ENCODE assay signal across 1 cellular context in genomic region chr3:66083961-66084270, GRCh38.
A peak's percentile ranks its signal among the peaks of the same experiment; 100 is the strongest.
TF ChIP-seq lines count a peak whose summit lies in the region.

No MANE protein-coding gene starts in this region.

TF ChIP-seq in liver, 16 proteins besides CTCF, POLR2A, EP300 and RAD21 (continued from another document):
- no peak for TF ChIP-seq ATF3 (IDR thresholded peaks at IDR 0.05)
- peak; percentile 74 for TF ChIP-seq FOXA2 (IDR thresholded peaks at IDR 0.05)
- no peak for TF ChIP-seq YY1 (IDR thresholded peaks at IDR 0.05)
- TF ChIP-seq ZBTB33 (IDR thresholded peaks at IDR 0.05), result peak; percentile 41
- TF ChIP-seq RXRA (IDR thresholded peaks at IDR 0.05), result peak; percentile 85 to 95
- TF ChIP-seq HNF4A (conservative IDR thresholded peaks at IDR 0.05), result peak; percentile 80 to 87
- peak; percentile 43 to 53 for TF ChIP-seq JUND (IDR thresholded peaks at IDR 0.05)
- peak; percentile 91 for TF ChIP-seq NR2F2 (IDR thresholded peaks at IDR 0.05)
- no peak for TF ChIP-seq TAF1 (conservative IDR thresholded peaks at IDR 0.05)
- peak; percentile 37 for TF ChIP-seq FOXA1 (IDR thresholded peaks at IDR 0.05)
- TF ChIP-seq HNF4G (IDR thresholded peaks at IDR 0.05), result peak; percentile 36
- TF ChIP-seq GABPA (IDR thresholded peaks at IDR 0.05 in 1 of 2, conservative IDR thresholded peaks at IDR 0.05 in 1 of 2), result no peak
- no peak for TF ChIP-seq MAX (IDR thresholded peaks at IDR 0.05)
- no peak for TF ChIP-seq EGR1 (IDR thresholded peaks at IDR 0.05; ENCODE audit: low read depth in 2 of 2)
TF ChIP-seq in liver: peak in this region for 10.
